In genomic region chr19:45156751-45157150, GRCh38 we compare ENCODE assay signal across 16 cellular contexts. TPM values are rescaled to one million over a fixed set of nuclear protein-coding genes. Genes with fewer than 3 reads are reported as not detected.
"Had no signal": no experiment of that assay in that cellular context is flagged by ENCODE, and none has a peak within 500 bp of the region (broad histone marks: within the 10 kb centered on the region; RNA-seq: fewer than 3 reads in every experiment).

No MANE protein-coding gene starts in this region.

- H3K4me3 ChIP-seq: breast epithelium, hepatocyte, right atrium auricular region, spleen, testis had no signal

- H3K27me3 ChIP-seq: testis had no signal

- H3K27ac ChIP-seq: breast epithelium, hepatocyte, neutrophil, right atrium auricular region, spleen, testis had no signal

- H3K36me3 ChIP-seq: breast epithelium, neutrophil, right atrium auricular region, spleen had no signal

- H3K9me3 ChIP-seq: breast epithelium, neutrophil, right atrium auricular region, spleen, testis had no signal

- H2AFZ ChIP-seq: hepatocyte had no signal

- H3K4me2 ChIP-seq: hepatocyte had no signal

- H3K79me2 ChIP-seq: hepatocyte had no signal

- ATAC-seq: activated T-cell treated with anti-CD3 and anti-CD28 coated beads, Interleukin-2, amount 50 U/mL, for 72 hours had no signal

- DNase-seq: activated CD4-positive, alpha-beta memory T cell treated with anti-CD3 and anti-CD28 coated beads for 36 hours; activated CD4-positive, alpha-beta T cell treated with anti-CD3 and anti-CD28 coated beads for 1 hour; activated gamma-delta T cell treated with Interleukin-2 at 50 U/mL for 16 hours; activated T-cell treated with anti-CD3 and anti-CD28 coated beads, Interleukin-2, amount 50 U/mL, for 72 hours; aorta; kidney glomerular epithelial cell; spleen; stimulated activated CD4-positive, alpha-beta T cell treated with anti-CD3 and anti-CD28 coated beads, Interleukin-2, amount 100 ng/mL, for 24 hours; stimulated activated naive CD4-positive, alpha-beta T cell treated with Interleukin-2 at 50 U/mL for 16 hours; testis had no signal

RNA-seq across cellular contexts. Expression of gene NKPD1, which starts 4.0 kb away (rescaled TPM):
- total RNA-seq: aorta, endothelial cell of umbilical vein, posterior vena cava had no signal
